24 cellular contexts compared by ENCODE assay signal in genomic region chr13:34589581-34589980, GRCh38.
"Had no signal": no experiment of that assay in that cellular context is flagged by ENCODE, and none has a peak within 500 bp of the region (broad histone marks: within the 10 kb centered on the region; RNA-seq: fewer than 3 reads in every experiment).

No MANE protein-coding gene starts in this region.

- H3K27me3 ChIP-seq: colonic mucosa, dorsolateral prefrontal cortex, esophagus muscularis mucosa, esophagus squamous epithelium, foreskin keratinocyte, gastrocnemius medialis, gastroesophageal sphincter, heart left ventricle, heart right ventricle had no signal

- H3K4me1 ChIP-seq: colonic mucosa, esophagus squamous epithelium, foreskin keratinocyte had no signal

- DNase-seq: colonic mucosa; cortex of kidney; dermis blood vessel endothelial cell; dorsolateral prefrontal cortex; effector CD4-positive, alpha-beta T cell; effector CD8-positive, alpha-beta T cell; effector memory CD4-positive, alpha-beta T cell; effector memory CD8-positive, alpha-beta T cell; endodermal cell; erythroblast; esophagus squamous epithelium; foreskin fibroblast; foreskin keratinocyte; foreskin melanocyte; gastrocnemius medialis; glutamatergic neuron; head of caudate nucleus; heart left ventricle; heart right ventricle had no signal

- ATAC-seq: effector memory CD8-positive, alpha-beta T cell; esophagus mucosa; foreskin keratinocyte; gastrocnemius medialis; gastroesophageal sphincter; heart left ventricle; heart right ventricle had no signal

- H3K4me3 ChIP-seq: colonic mucosa, coronary artery, dorsolateral prefrontal cortex, esophagus muscularis mucosa, esophagus squamous epithelium, gastrocnemius medialis, gastroesophageal sphincter, heart left ventricle, heart right ventricle had no signal

- H3K27ac ChIP-seq: colonic mucosa, coronary artery, epithelial cell of prostate, esophagus muscularis mucosa, esophagus squamous epithelium, foreskin keratinocyte, gastrocnemius medialis, gastroesophageal sphincter, heart left ventricle, heart right ventricle had no signal

- H3K36me3 ChIP-seq: colonic mucosa, esophagus muscularis mucosa, esophagus squamous epithelium, gastrocnemius medialis, gastroesophageal sphincter, heart left ventricle, heart right ventricle had no signal

- H3K9me3 ChIP-seq: colonic mucosa, esophagus muscularis mucosa, esophagus squamous epithelium, gastrocnemius medialis, gastroesophageal sphincter, heart left ventricle, heart right ventricle had no signal
